ENCODE assay signal across 1 cellular context in the genomic region with DNA sequence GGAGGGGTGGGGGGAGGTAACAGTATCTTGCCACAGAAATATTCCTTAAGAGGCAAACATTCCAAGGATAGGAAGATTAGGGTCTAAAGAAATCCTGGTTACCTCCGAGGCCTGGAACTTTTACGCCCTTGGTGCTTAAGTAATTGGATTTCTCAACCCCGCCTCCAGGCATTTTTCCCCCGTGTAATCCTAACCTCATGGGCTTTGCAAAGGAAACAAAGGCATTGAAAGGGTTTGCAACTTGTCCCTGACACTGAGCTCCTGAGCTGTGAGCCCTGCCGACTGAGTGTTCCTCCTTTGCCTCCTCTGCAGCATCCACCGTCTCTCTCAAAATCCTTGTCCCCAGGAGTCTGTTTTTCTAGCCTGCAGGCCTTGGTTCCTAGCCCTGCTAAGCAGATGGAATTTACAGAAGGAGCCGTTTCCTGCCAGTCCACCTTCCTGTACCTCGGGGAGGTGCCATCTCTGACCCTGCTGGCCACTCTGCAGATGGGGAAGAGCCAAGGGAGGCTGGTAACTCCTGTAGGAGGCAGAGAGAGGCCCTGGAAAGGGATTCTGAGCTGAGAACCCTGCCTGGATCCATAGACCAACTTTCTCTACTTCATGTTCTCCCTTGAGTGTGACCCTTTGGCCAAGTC.
TF ChIP-seq lines count a peak whose summit lies in the region.

No MANE protein-coding gene starts in this region.

TF ChIP-seq in GM12878, 131 proteins besides CTCF, POLR2A, EP300 and RAD21 (continued from another document):
- no peak for TF ChIP-seq ZNF592 (IDR thresholded peaks at IDR 0.05)
- TF ChIP-seq SMAD1 (IDR thresholded peaks at IDR 0.05; ENCODE audit: low read depth, partially characterized antibody) = no peak
- TF ChIP-seq ZNF384 (IDR thresholded peaks at IDR 0.05; ENCODE audit: borderline replicate concordance, low read depth, low read length) = no peak
- TF ChIP-seq BCLAF1 (IDR thresholded peaks at IDR 0.05) = no peak
- TF ChIP-seq CBX3 (IDR thresholded peaks at IDR 0.05; ENCODE audit: borderline replicate concordance, low read depth) = no peak
- no peak for TF ChIP-seq MYC (IDR thresholded peaks at IDR 0.05; ENCODE audit: insufficient read depth, insufficient read length, insufficient replicate concordance, low read length, severe bottlenecking)
- TF ChIP-seq CEBPB (IDR thresholded peaks at IDR 0.05; ENCODE audit: borderline replicate concordance in 1 of 2, low read depth in 2 of 2, low read length in 2 of 2) = no peak
- TF ChIP-seq CEBPZ (IDR thresholded peaks at IDR 0.05; ENCODE audit: low read depth, low read length) = no peak
- no peak for TF ChIP-seq SMC3 (IDR thresholded peaks at IDR 0.05; ENCODE audit: borderline replicate concordance, low read length)
- TF ChIP-seq SUPT20H (IDR thresholded peaks at IDR 0.05; ENCODE audit: borderline replicate concordance, control insufficient read depth, low read depth, low read length) = no peak
- TF ChIP-seq, protein P1, sequence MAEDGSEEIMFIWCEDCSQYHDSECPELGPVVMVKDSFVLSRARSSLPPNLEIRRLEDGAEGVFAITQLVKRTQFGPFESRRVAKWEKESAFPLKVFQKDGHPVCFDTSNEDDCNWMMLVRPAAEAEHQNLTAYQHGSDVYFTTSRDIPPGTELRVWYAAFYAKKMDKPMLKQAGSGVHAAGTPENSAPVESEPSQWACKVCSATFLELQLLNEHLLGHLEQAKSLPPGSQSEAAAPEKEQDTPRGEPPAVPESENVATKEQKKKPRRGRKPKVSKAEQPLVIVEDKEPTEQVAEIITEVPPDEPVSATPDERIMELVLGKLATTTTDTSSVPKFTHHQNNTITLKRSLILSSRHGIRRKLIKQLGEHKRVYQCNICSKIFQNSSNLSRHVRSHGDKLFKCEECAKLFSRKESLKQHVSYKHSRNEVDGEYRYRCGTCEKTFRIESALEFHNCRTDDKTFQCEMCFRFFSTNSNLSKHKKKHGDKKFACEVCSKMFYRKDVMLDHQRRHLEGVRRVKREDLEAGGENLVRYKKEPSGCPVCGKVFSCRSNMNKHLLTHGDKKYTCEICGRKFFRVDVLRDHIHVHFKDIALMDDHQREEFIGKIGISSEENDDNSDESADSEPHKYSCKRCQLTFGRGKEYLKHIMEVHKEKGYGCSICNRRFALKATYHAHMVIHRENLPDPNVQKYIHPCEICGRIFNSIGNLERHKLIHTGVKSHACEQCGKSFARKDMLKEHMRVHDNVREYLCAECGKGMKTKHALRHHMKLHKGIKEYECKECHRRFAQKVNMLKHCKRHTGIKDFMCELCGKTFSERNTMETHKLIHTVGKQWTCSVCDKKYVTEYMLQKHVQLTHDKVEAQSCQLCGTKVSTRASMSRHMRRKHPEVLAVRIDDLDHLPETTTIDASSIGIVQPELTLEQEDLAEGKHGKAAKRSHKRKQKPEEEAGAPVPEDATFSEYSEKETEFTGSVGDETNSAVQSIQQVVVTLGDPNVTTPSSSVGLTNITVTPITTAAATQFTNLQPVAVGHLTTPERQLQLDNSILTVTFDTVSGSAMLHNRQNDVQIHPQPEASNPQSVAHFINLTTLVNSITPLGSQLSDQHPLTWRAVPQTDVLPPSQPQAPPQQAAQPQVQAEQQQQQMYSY (CRISPR knock-in tag; IDR thresholded peaks at IDR 0.05) = no peak
